Comparison of ENCODE assay signal across 15 cellular contexts in genomic region chr7:111498608-111499007, GRCh38.
DNase-seq lines count a peak whose midpoint lies in the region; ATAC-seq, FAIRE-seq and TF ChIP-seq lines count a peak whose summit lies in the region.
"Had no signal": no experiment of that assay in that cellular context is flagged by ENCODE, and none has a peak within 500 bp of the region (broad histone marks: within the 10 kb centered on the region; RNA-seq: fewer than 3 reads in every experiment).

No MANE protein-coding gene starts in this region.

- H3K79me2 ChIP-seq in astrocyte (ENCODE audit: insufficient read depth, low read length): no peaks in the 10 kb centered on the region
- no peaks in the 10 kb centered on the region for H3K79me2 ChIP-seq in keratinocyte (ENCODE audit: control insufficient read depth, insufficient read depth, low read length)
- 0 out of 2 replicates have a peak, but pooled peaks cover 5% of the 10 kb centered on the region for H3K79me2 ChIP-seq in Karpas-422 (ENCODE audit: low read length)

- peak overlapping the region; percentile 55 for H3K4me3 Mint-ChIP-seq in HFFc6
- no peak overlapping the region for H3K4me3 Mint-ChIP-seq in astrocyte (ENCODE audit: unreplicated experiment)
- H3K4me3 Mint-ChIP-seq: CD4-positive, CD25-positive, alpha-beta regulatory T cell; H9; IgD-negative memory B cell had no signal

- H3K27me3 ChIP-seq in astrocyte (ENCODE audit: insufficient read depth, low read length): no peaks in the 10 kb centered on the region
- H3K27me3 ChIP-seq in keratinocyte (ENCODE audit: control insufficient read depth, extremely low read depth, insufficient read depth, low read length): no peaks in the 10 kb centered on the region
- H3K27me3 ChIP-seq in Karpas-422 (ENCODE audit: low read length): no peaks in the 10 kb centered on the region
- H3K27me3 ChIP-seq: BLaER1 treated with 17β-estradiol and CSF1 and Interleukin-3, amounts not matched to agents 10 nM and 100 nM had no signal

- peaks cover 10% of the 10 kb centered on the region; the same call in 1 of the 3 replicates for H3K9me3 ChIP-seq in A549
- no peaks in the 10 kb centered on the region for H3K9me3 ChIP-seq in astrocyte (ENCODE audit: insufficient read depth, low read depth, low read length)
- H3K9me3 ChIP-seq in keratinocyte (ENCODE audit: control insufficient read depth, low read depth, low read length): no peaks in the 10 kb centered on the region
- no peaks in the 10 kb centered on the region for H3K9me3 ChIP-seq in Karpas-422 (ENCODE audit: low read length)

- CTCF ChIA-PET in A549 (lab: Yijun Ruan, JAX): interaction anchor here (1.1 to 1.9 kb wide), 5 partner anchors 12 to 236 kb away, joined by 3 to 9 read pairs (median 6); no protein-coding TSS in a partner anchor

- FAIRE-seq in A549 (lab: Jason Lieb, UNC) (no peak), astrocyte (lab: Jason Lieb, UNC) (no peak), keratinocyte (lab: Jason Lieb, UNC) (no peak)
- FAIRE-seq: GM12878, GM18507 had no signal

- H2AFZ ChIP-seq in astrocyte (ENCODE audit: low read depth, low read length) (no peak overlapping the region), keratinocyte (ENCODE audit: control insufficient read depth, low read length) (no peak overlapping the region), Karpas-422 (ENCODE audit: low read length) (no peak overlapping the region)

- TF ChIP-seq RAD21 in A549 (conservative IDR thresholded peaks at IDR 0.05 in 1 of 2, IDR thresholded peaks at IDR 0.05 in 1 of 2): no peak

- no peaks in the 10 kb centered on the region for H3K9me2 ChIP-seq in Karpas-422 (replicated peaks; ENCODE audit: insufficient read depth, low read length)

- H3K9me3 Mint-ChIP-seq in HFFc6 (peaks cover 11% of the 10 kb centered on the region), astrocyte (ENCODE audit: unreplicated experiment) (peaks cover 9% of the 10 kb centered on the region)
- H3K9me3 Mint-ChIP-seq: IgD-negative memory B cell had no signal

- TF ChIP-seq CTCF in A549 (IDR thresholded peaks at IDR 0.05) (no peak), HFFc6 (IDR thresholded peaks at IDR 0.05) (no peak), astrocyte (IDR thresholded peaks at IDR 0.05; ENCODE audit: insufficient read depth, low read depth, low read length) (no peak), keratinocyte (optimal IDR thresholded peaks at IDR 0.05 in 1 of 3, IDR thresholded peaks at IDR 0.05 in 1 of 3, conservative IDR thresholded peaks at IDR 0.05 in 1 of 3; ENCODE audit: extremely low read depth in 1 of 3, insufficient read depth in 2 of 3, low read length in 3 of 3) (no peak)

- DNase-seq in A549 (ENCODE audit: low read depth in 1 of 2, low spot score in 1 of 2): no peak
- DNase-seq in HFFc6: no peak
- DNase-seq in astrocyte (ENCODE audit: low read depth): no peak
- DNase-seq in keratinocyte (ENCODE audit: low read depth, low spot score): no peak
- DNase-seq in Karpas-422: no peak
- no peak for DNase-seq in SIG-M5 treated with dmso at 0.1 percent for 504 hours (lab: John Stamatoyannopoulos, UW; ENCODE audit: unreplicated experiment)
- DNase-seq: CD4-positive, CD25-positive, alpha-beta regulatory T cell; DMS 273 treated with DMSO at 0.1 percent for 48 hours; GOT3; H9 had no signal

- no peaks in the 10 kb centered on the region for H3K9me1 ChIP-seq in keratinocyte (ENCODE audit: control insufficient read depth, extremely low read depth, insufficient read depth, low read length)

- H3K4me2 ChIP-seq in A549 (peak overlapping the region; percentile 59), astrocyte (ENCODE audit: low read length) (peak overlapping the region; percentile 14), keratinocyte (ENCODE audit: control insufficient read depth, extremely low read depth, insufficient read depth, low read depth, low read length) (peak overlapping the region; percentile 39), Karpas-422 (ENCODE audit: low read depth, low read length, poor library complexity, severe bottlenecking) (no peak overlapping the region)
- H3K4me2 ChIP-seq: BLaER1 treated with 17β-estradiol and CSF1 and Interleukin-3, amounts not matched to agents 10 nM and 100 nM had no signal

- no peaks in the 10 kb centered on the region for H4K20me1 ChIP-seq in astrocyte (ENCODE audit: insufficient read depth, low read length)
- H4K20me1 ChIP-seq in keratinocyte (ENCODE audit: control insufficient read depth, extremely low read depth, insufficient read depth, low read length): no peaks in the 10 kb centered on the region
- H4K20me1 ChIP-seq in Karpas-422 (ENCODE audit: insufficient read depth, low read depth, low read length): no peaks in the 10 kb centered on the region
- H4K20me1 ChIP-seq: BLaER1 treated with 17β-estradiol and CSF1 and Interleukin-3, amounts not matched to agents 10 nM and 100 nM had no signal

- ATAC-seq in A549 (peak; percentile 37 to 42; a peak in 4 of 6 replicates), HG02623 (IDR thresholded peaks at IDR 0.05; ENCODE audit: unreplicated experiment) (no peak)
- ATAC-seq: GM12878 had no signal

- dilution Hi-C loops in keratinocyte (cut with MboI; ENCODE audit: extremely low pct_ligation_motif_present, low sequenced_read_pairs): no loop called here

- TF ChIP-seq EP300 in A549 (IDR thresholded peaks at IDR 0.05): no peak

- H3K27me3 Mint-ChIP-seq in HFFc6 (ENCODE audit: insufficient read depth) (no peaks in the 10 kb centered on the region; the same call in 1 of the 2 replicates), astrocyte (ENCODE audit: low read depth, unreplicated experiment) (no peaks in the 10 kb centered on the region)
- H3K27me3 Mint-ChIP-seq: CD4-positive, CD25-positive, alpha-beta regulatory T cell; IgD-negative memory B cell had no signal

- H3K36me3 ChIP-seq in astrocyte (ENCODE audit: insufficient read depth, low read length) (no peaks in the 10 kb centered on the region), keratinocyte (ENCODE audit: control insufficient read depth in 2 of 2, extremely low read depth in 1 of 2, insufficient read depth in 2 of 2, low read length in 2 of 2) (no peaks in the 10 kb centered on the region), Karpas-422 (ENCODE audit: insufficient read depth, low read length) (no peaks in the 10 kb centered on the region)

- peaks cover 34% of the 10 kb centered on the region for H3K4me1 ChIP-seq in A549
- no peaks in the 10 kb centered on the region for H3K4me1 ChIP-seq in astrocyte (ENCODE audit: insufficient read depth, low read length)
- peaks cover 13% of the 10 kb centered on the region for H3K4me1 ChIP-seq in keratinocyte (ENCODE audit: control insufficient read depth, extremely low read depth, insufficient read depth, low read length)
- no peaks in the 10 kb centered on the region for H3K4me1 ChIP-seq in Karpas-422 (ENCODE audit: low read length)
- H3K4me1 ChIP-seq: BLaER1 treated with 17β-estradiol and CSF1 and Interleukin-3, amounts not matched to agents 10 nM and 100 nM had no signal

- no peak overlapping the region for H3K9ac ChIP-seq in astrocyte (ENCODE audit: low read length)
- H3K9ac ChIP-seq in keratinocyte (ENCODE audit: control insufficient read depth, extremely low read depth, insufficient read depth, low read length): no peak overlapping the region
- H3K9ac ChIP-seq in Karpas-422 (ENCODE audit: low read length): no peak overlapping the region
- H3K9ac ChIP-seq: BLaER1 treated with 17β-estradiol and CSF1 and Interleukin-3, amounts not matched to agents 10 nM and 100 nM had no signal

- H3K4me3 ChIP-seq in A549 (no peak overlapping the region), astrocyte (ENCODE audit: insufficient read depth, low read depth, low read length) (no peak overlapping the region), keratinocyte (ENCODE audit: control insufficient read depth in 2 of 3, extremely low read depth in 1 of 3, insufficient read depth in 2 of 3, low read depth in 1 of 3, low read length in 3 of 3) (no peak overlapping the region), Karpas-422 (ENCODE audit: low read length) (no peak overlapping the region)
- H3K4me3 ChIP-seq: BLaER1 treated with 17β-estradiol and CSF1 and Interleukin-3, amounts not matched to agents 10 nM and 100 nM; GM12878 had no signal

- H3K4me1 Mint-ChIP-seq in HFFc6 (ENCODE audit: low read depth) (peaks cover 26% of the 10 kb centered on the region), astrocyte (ENCODE audit: low read depth, unreplicated experiment) (peaks cover 5% of the 10 kb centered on the region)
- H3K4me1 Mint-ChIP-seq: H9, IgD-negative memory B cell had no signal

- H3K27ac Mint-ChIP-seq in HFFc6 (peak overlapping the region; percentile 75), astrocyte (ENCODE audit: unreplicated experiment) (peak overlapping the region; percentile 34)
- H3K27ac Mint-ChIP-seq: CD4-positive, CD25-positive, alpha-beta regulatory T cell; H9; IgD-negative memory B cell had no signal

- no peak for TF ChIP-seq POLR2A in A549 (IDR thresholded peaks at IDR 0.05; ENCODE audit: low read length)

- POLR2A ChIA-PET in A549 (lab: Yijun Ruan, JAX): interaction anchor here (0.7 to 2.0 kb wide), 3 partner anchors 10 to 64 kb away, joined by 4 to 14 read pairs (median 5); partner anchors contain the start of gene IMMP2L

- H3K27ac ChIP-seq in A549 (peak overlapping the region; percentile 74 to 84), astrocyte (ENCODE audit: low read depth, low read length) (no peak overlapping the region), keratinocyte (ENCODE audit: control insufficient read depth, insufficient read depth, low read length) (peak overlapping the region; percentile 72), Karpas-422 (ENCODE audit: low read length) (no peak overlapping the region)
- H3K27ac ChIP-seq: BLaER1 treated with 17β-estradiol and CSF1 and Interleukin-3, amounts not matched to agents 10 nM and 100 nM had no signal

- H3K36me3 Mint-ChIP-seq in HFFc6 (ENCODE audit: low read depth) (peaks cover 14% of the 10 kb centered on the region), astrocyte (ENCODE audit: low read depth, unreplicated experiment) (peaks cover 8% of the 10 kb centered on the region)

TF ChIP-seq in A549, 52 proteins besides CTCF, POLR2A, EP300 and RAD21:
- TF ChIP-seq CEBPB (IDR thresholded peaks at IDR 0.05): peak in 1 of 2 experiments; percentile 46; a peak in 1 of 4 replicates
- no peak for TF ChIP-seq CBX8 (IDR thresholded peaks at IDR 0.05)

Comparison
In these comparisons a context has a peak if more than half of its experiments do, and no peak if none do; other contexts are left out.
1. H3K27ac ChIP-seq: peak in A549 (2 of 2) and keratinocyte (single experiment); none in astrocyte (single experiment) and Karpas-422 (single experiment).